Comparison of ENCODE assay signal across 7 cellular contexts in genomic region chr6:53361549-53362031, GRCh38. TPM values are rescaled to one million over a fixed set of nuclear protein-coding genes. Genes with fewer than 3 reads are reported as not detected.
DNase-seq lines count a peak whose midpoint lies in the region; ATAC-seq, FAIRE-seq and TF ChIP-seq lines count a peak whose summit lies in the region.

No MANE protein-coding gene starts in this region.

- H3K4me3 ChIP-seq in astrocyte of the spinal cord (ENCODE audit: low read depth, low read length) (no peak overlapping the region), small intestine (ENCODE audit: low read depth in 1 of 2, low read length in 2 of 2) (no peak overlapping the region)

- no peak for TF ChIP-seq CTCF in astrocyte of the spinal cord (IDR thresholded peaks at IDR 0.05; ENCODE audit: low read depth, low read length)

- no peak overlapping the region for H3K27ac ChIP-seq in small intestine (ENCODE audit: low read depth in 1 of 2, low read length in 1 of 2)

- DNase-seq in H54 (ENCODE audit: insufficient read length, low spot score) = peak; percentile 28
- DNase-seq in T follicular helper cell (ENCODE audit: low read depth) = peak; percentile 70
- peak; percentile 25 for DNase-seq in astrocyte of the spinal cord (ENCODE audit: low read depth, low spot score)
- DNase-seq in small intestine = peak; percentile 27
- no peak for DNase-seq in NCI-H128 (lab: John Stamatoyannopoulos, UW; ENCODE audit: unreplicated experiment)
- DNase-seq in NCI-H510A treated with DMSO at 0.1 percent for 48 hours (lab: John Stamatoyannopoulos, UW) = no peak

- WGBS in small intestine, 3 donors = 35 to 48% (median 40%) methylated on average over 4 of the region's 4 CpGs

- H3K9me3 ChIP-seq in small intestine (ENCODE audit: control insufficient read depth, low read depth) = no peaks in the 10 kb centered on the region

- peaks cover 0 to 4% of the 10 kb centered on the region in 2 donors for H3K4me1 ChIP-seq in small intestine (ENCODE audit: control insufficient read depth in 2 of 2, insufficient read depth in 1 of 2, low read depth in 1 of 2, low read length in 1 of 2)

- FAIRE-seq in H54 (lab: Jason Lieb, UNC) = no peak
- no peak for FAIRE-seq in small intestine (lab: Jason Lieb, UNC)

- no peaks in the 10 kb centered on the region for H3K36me3 ChIP-seq in small intestine (ENCODE audit: control insufficient read depth in 2 of 2, insufficient read depth in 2 of 2, low read length in 2 of 2)

- in situ Hi-C loops in astrocyte of the spinal cord (cut with HindIII; ENCODE audit: low sequenced_read_pairs) = no loop called here

- H3K27me3 ChIP-seq in small intestine (ENCODE audit: control insufficient read depth in 2 of 2, insufficient read depth in 2 of 2, low read length in 2 of 2) = no peaks in the 10 kb centered on the region

- ATAC-seq in GM21381 (IDR thresholded peaks at IDR 0.05; ENCODE audit: unreplicated experiment) = no peak

- no peak for TF ChIP-seq POLR2A in H54 (IDR thresholded peaks at IDR 0.05; ENCODE audit: low read depth, low read length)

RNA-seq across cellular contexts. Expression of gene ELOVL5, which starts 12.8 kb away (rescaled TPM):
- polyA plus RNA-seq in small intestine = 10 to 100 TPM in 2 of 3 donors, 1 to 10 TPM in 1; 6.3 to 33.3 (median 11.9) TPM

Comparison
In these comparisons a context has a peak if more than half of its experiments do, and no peak if none do; other contexts are left out.
1. DNase-seq: peak in H54 (single experiment), T follicular helper cell (single experiment), astrocyte of the spinal cord (single experiment) and small intestine (single experiment); none in NCI-H128 (single experiment) and NCI-H510A treated with DMSO at 0.1 percent for 48 hours (single experiment).